In genomic region chr3:195129644-195130492, GRCh38 we compare ENCODE assay signal across 8 cellular contexts.
DNase-seq lines count a peak whose midpoint lies in the region; ATAC-seq and TF ChIP-seq lines count a peak whose summit lies in the region.

No MANE protein-coding gene starts in this region.

- peaks cover 4% of the 10 kb centered on the region for H3K4me1 ChIP-seq in effector memory CD4-positive, alpha-beta T cell (ENCODE audit: control insufficient read depth, insufficient read depth, low read length, poor library complexity, severe bottlenecking)

- no peak overlapping the region for H3K4me3 ChIP-seq in fibroblast of mammary gland (ENCODE audit: control insufficient read depth, low read depth, low read length)
- H3K4me3 ChIP-seq in WERI-Rb-1 (ENCODE audit: low read depth, low read length), result no peak overlapping the region
- no peak overlapping the region for H3K4me3 ChIP-seq in effector memory CD4-positive, alpha-beta T cell (ENCODE audit: insufficient read depth, low read depth, low read length, poor library complexity, severe bottlenecking)

- H3K27me3 ChIP-seq in WERI-Rb-1 (ENCODE audit: insufficient read depth, low read depth, severe bottlenecking), result no peaks in the 10 kb centered on the region
- H3K27me3 ChIP-seq in effector memory CD4-positive, alpha-beta T cell (replicated peaks; ENCODE audit: control insufficient read depth, insufficient read depth, low read length, poor library complexity, severe bottlenecking), result no peaks in the 10 kb centered on the region

- DNase-seq in fibroblast of mammary gland (ENCODE audit: low read depth), result peak; percentile 63
- no peak for DNase-seq in NCI-H446 treated with DMSO at 0.1 percent for 48 hours (lab: John Stamatoyannopoulos, UW)
- DNase-seq in WERI-Rb-1, result no peak
- DNase-seq in effector memory CD4-positive, alpha-beta T cell, result no peak
- DNase-seq in GOT3 (lab: John Stamatoyannopoulos, UW), result no peak

- ATAC-seq in GM18499 (IDR thresholded peaks at IDR 0.05; ENCODE audit: insufficient read depth, unreplicated experiment) (peak; percentile 88), GM21367 (IDR thresholded peaks at IDR 0.05; ENCODE audit: unreplicated experiment) (peak; percentile 84), HG03460 (IDR thresholded peaks at IDR 0.05; ENCODE audit: unreplicated experiment) (peak; percentile 92)

- no peaks in the 10 kb centered on the region for H3K9me3 ChIP-seq in WERI-Rb-1 (ENCODE audit: severe bottlenecking)
- no peaks in the 10 kb centered on the region for H3K9me3 ChIP-seq in effector memory CD4-positive, alpha-beta T cell (ENCODE audit: control insufficient read depth, low read length)

- H3K27ac ChIP-seq in WERI-Rb-1, result no peak overlapping the region
- H3K27ac ChIP-seq in effector memory CD4-positive, alpha-beta T cell (ENCODE audit: insufficient read depth, low read length, poor library complexity, severe bottlenecking), result no peak overlapping the region

- TF ChIP-seq CTCF in fibroblast of mammary gland (conservative IDR thresholded peaks at IDR 0.05; ENCODE audit: control insufficient read depth, insufficient read depth, low read depth, low read length) (no peak), WERI-Rb-1 (IDR thresholded peaks at IDR 0.05; ENCODE audit: low read depth, low read length) (no peak)

- H3K36me3 ChIP-seq in WERI-Rb-1, result no peaks in the 10 kb centered on the region
- no peaks in the 10 kb centered on the region for H3K36me3 ChIP-seq in effector memory CD4-positive, alpha-beta T cell (ENCODE audit: control insufficient read depth, insufficient read depth, low read length)
